In genomic region chr3:129399145-129399894, GRCh38 we compare ENCODE assay signal across 1 cellular context.
TF ChIP-seq lines count a peak whose summit lies in the region.

No MANE protein-coding gene starts in this region.

TF ChIP-seq in GM12878, 131 proteins besides CTCF, POLR2A, EP300 and RAD21 (continued from another document and continues in another):
- TF ChIP-seq E2F8 (IDR thresholded peaks at IDR 0.05; ENCODE audit: low read depth, partially characterized antibody) (peak; percentile 99), ATF7 (IDR thresholded peaks at IDR 0.05; ENCODE audit: low read depth) (peak; percentile 87), SMC3 (IDR thresholded peaks at IDR 0.05; ENCODE audit: borderline replicate concordance, low read length) (peak; percentile 22; the same call in 1 of the 2 replicates), POLR2AphosphoS5 (IDR thresholded peaks at IDR 0.05; ENCODE audit: low read length) (no peak), SMARCA5 (IDR thresholded peaks at IDR 0.05) (no peak), NR2F1 (conservative IDR thresholded peaks at IDR 0.05) (peak; percentile 81), BCLAF1 (IDR thresholded peaks at IDR 0.05) (no peak), SKIL (IDR thresholded peaks at IDR 0.05; ENCODE audit: low read depth, poor library complexity, severe bottlenecking) (peak; percentile 59), FOXM1 (IDR thresholded peaks at IDR 0.05; ENCODE audit: low read depth, low read length) (peak; percentile 13), SUZ12 (IDR thresholded peaks at IDR 0.05; ENCODE audit: unreplicated experiment) (no peak), NR2C1 (IDR thresholded peaks at IDR 0.05) (peak; percentile 96), EED (IDR thresholded peaks at IDR 0.05; ENCODE audit: low read depth) (peak; percentile 74), ZNF274 (IDR thresholded peaks at IDR 0.05; ENCODE audit: insufficient read depth, insufficient read length) (no peak), MTA2 (IDR thresholded peaks at IDR 0.05; ENCODE audit: low read depth) (peak; percentile 78), RAD51 (IDR thresholded peaks at IDR 0.05) (peak; percentile 91), E4F1 (IDR thresholded peaks at IDR 0.05; ENCODE audit: borderline replicate concordance, partially characterized antibody) (peak; percentile 93), IKZF2 (IDR thresholded peaks at IDR 0.05) (peak; percentile 94 to 95), ZNF592 (IDR thresholded peaks at IDR 0.05) (no peak), NKRF (conservative IDR thresholded peaks at IDR 0.05) (peak; percentile 43), FOXK2 (IDR thresholded peaks at IDR 0.05) (peak; percentile 82), CUX1 (IDR thresholded peaks at IDR 0.05; ENCODE audit: insufficient replicate concordance, low read depth, low read length) (no peak), KLF5 (IDR thresholded peaks at IDR 0.05; ENCODE audit: partially characterized antibody) (peak; percentile 35), NBN (IDR thresholded peaks at IDR 0.05) (no peak; the same call in 1 of the 2 replicates), SRF (IDR thresholded peaks at IDR 0.05; ENCODE audit: low read depth in 2 of 2, low read length in 2 of 2) (peak; percentile 27 to 49; a peak in 2 of 4 replicates), MAX (IDR thresholded peaks at IDR 0.05; ENCODE audit: low read depth, low read length) (no peak), PKNOX1 (IDR thresholded peaks at IDR 0.05) (peak; percentile 49; the same call in 1 of the 2 replicates), ATF2 (IDR thresholded peaks at IDR 0.05; ENCODE audit: low read length) (peak; percentile 34; the same call in 1 of the 2 replicates)
